18 cellular contexts compared by ENCODE assay signal in the genomic region with DNA sequence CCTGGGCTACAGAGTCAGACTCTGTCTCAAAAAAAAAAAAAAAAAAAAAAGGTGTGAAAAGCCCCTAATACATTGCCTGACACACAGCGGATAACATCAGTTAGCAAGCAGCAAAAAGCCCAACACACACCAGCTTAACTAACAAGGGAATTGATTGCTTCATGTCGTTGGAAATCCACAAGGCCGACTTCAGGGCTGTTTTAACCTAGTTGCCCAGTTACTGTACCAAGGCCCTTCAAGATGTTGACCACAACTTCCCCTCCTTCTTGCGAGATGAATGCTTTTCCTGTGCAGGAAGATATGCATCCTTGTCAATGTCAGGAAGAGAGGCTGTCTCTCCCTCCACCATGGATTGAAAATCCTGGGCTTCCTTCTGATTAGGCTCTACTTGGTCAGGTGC.
DNase-seq lines count a peak whose midpoint lies in the region; ATAC-seq lines count a peak whose summit lies in the region.
"Had no signal": no experiment of that assay in that cellular context is flagged by ENCODE, and none has a peak within 500 bp of the region (broad histone marks: within the 10 kb centered on the region; RNA-seq: fewer than 3 reads in every experiment).

No MANE protein-coding gene starts in this region.

- H3K36me3 Mint-ChIP-seq in activated CD4-positive, alpha-beta T cell treated with anti-CD3 and anti-CD28 coated beads for 36 hours (ENCODE audit: low read depth), result no peaks in the 10 kb centered on the region
- H3K36me3 Mint-ChIP-seq: T-cell had no signal

- no peak for ATAC-seq in activated CD4-positive, alpha-beta T cell treated with anti-CD3 and anti-CD28 coated beads for 36 hours
- ATAC-seq: GM23338, HCT116, T-cell had no signal

- POLR2A ChIA-PET in activated CD4-positive, alpha-beta T cell treated with anti-CD3 and anti-CD28 coated beads for 36 hours (lab: Charles Lee), result no interaction called here

- intact Hi-C loops in activated CD4-positive, alpha-beta T cell treated with anti-CD3 and anti-CD28 coated beads for 36 hours (cut with DNase I, micrococcal nuclease), result loop anchor here in 1 of 2 experiments (10.0 kb wide), 2 partner anchors 51 to 459 kb away; no protein-coding TSS in a partner anchor

- peak; percentile 26 for DNase-seq in KBM-7
- peak; percentile 12 for DNase-seq in NCI-H226
- DNase-seq in SKM-1 treated with dmso at 0.1 percent for 144 hours (lab: John Stamatoyannopoulos, UW; ENCODE audit: unreplicated experiment), result peak; percentile 84
- no peak for DNase-seq in NCI-H1092 (lab: John Stamatoyannopoulos, UW)
- DNase-seq in activated CD8-positive, alpha-beta memory T cell treated with anti-CD3 and anti-CD28 coated beads, Interleukin-2, amount 50 U/mL, for 4 hours, result no peak
- no peak for DNase-seq in activated CD4-positive, alpha-beta T cell treated with anti-CD3 and anti-CD28 coated beads for 36 hours
- DNase-seq in NCI-H1694 (lab: John Stamatoyannopoulos, UW), result no peak
- DNase-seq: DND-41; NCI-H1048; NCI-H1436 treated with DMSO at 0.1 percent for 48 hours; NCI-H2029 treated with DMSO at 0.1 percent for 48 hours; NCI-H2171 treated with DMSO at 0.1 percent for 48 hours; NCI-H446 treated with DMSO at 0.1 percent for 48 hours; NCI-H69; NK-92 treated with Interleukin-12 subunit alpha and Interleukin-12 subunit beta, amount 100 ng/mL, for 24 hours; T-cell had no signal

- CTCF ChIA-PET in activated CD4-positive, alpha-beta T cell treated with anti-CD3 and anti-CD28 coated beads for 36 hours (lab: Charles Lee), result no interaction called here

- in situ Hi-C loops in KBM-7 (cut with MboI; ENCODE audit: low pct_unique_long_range_greater_than_20kb, low sequenced_read_pairs), result no loop called here

- no peak overlapping the region for H3K4me3 Mint-ChIP-seq in activated CD4-positive, alpha-beta T cell treated with anti-CD3 and anti-CD28 coated beads for 36 hours
- H3K4me3 Mint-ChIP-seq: GM23338, T-cell had no signal

- H3K9me3 Mint-ChIP-seq in activated CD4-positive, alpha-beta T cell treated with anti-CD3 and anti-CD28 coated beads for 36 hours (ENCODE audit: low read depth), result no peaks in the 10 kb centered on the region
- H3K9me3 Mint-ChIP-seq: GM23338, T-cell had no signal

- peaks cover 13% of the 10 kb centered on the region for H3K27me3 Mint-ChIP-seq in activated CD4-positive, alpha-beta T cell treated with anti-CD3 and anti-CD28 coated beads for 36 hours

- no peak overlapping the region for H3K27ac Mint-ChIP-seq in activated CD4-positive, alpha-beta T cell treated with anti-CD3 and anti-CD28 coated beads for 36 hours
- H3K27ac Mint-ChIP-seq: GM23338, T-cell had no signal

- H3K4me1 Mint-ChIP-seq in activated CD4-positive, alpha-beta T cell treated with anti-CD3 and anti-CD28 coated beads for 36 hours, result no peaks in the 10 kb centered on the region
- H3K4me1 Mint-ChIP-seq: GM23338, T-cell had no signal

Comparison
In these comparisons a context has a peak if more than half of its experiments do, and no peak if none do; other contexts are left out.
1. DNase-seq: peak in KBM-7 (single experiment), NCI-H226 (single experiment) and SKM-1 treated with dmso at 0.1 percent for 144 hours (single experiment); none in NCI-H1092 (single experiment), activated CD8-positive, alpha-beta memory T cell treated with anti-CD3 and anti-CD28 coated beads, Interleukin-2, amount 50 U/mL, for 4 hours (single experiment), activated CD4-positive, alpha-beta T cell treated with anti-CD3 and anti-CD28 coated beads for 36 hours (single experiment) and NCI-H1694 (single experiment).